ENCODE assay signal across 2 cellular contexts in the genomic region with DNA sequence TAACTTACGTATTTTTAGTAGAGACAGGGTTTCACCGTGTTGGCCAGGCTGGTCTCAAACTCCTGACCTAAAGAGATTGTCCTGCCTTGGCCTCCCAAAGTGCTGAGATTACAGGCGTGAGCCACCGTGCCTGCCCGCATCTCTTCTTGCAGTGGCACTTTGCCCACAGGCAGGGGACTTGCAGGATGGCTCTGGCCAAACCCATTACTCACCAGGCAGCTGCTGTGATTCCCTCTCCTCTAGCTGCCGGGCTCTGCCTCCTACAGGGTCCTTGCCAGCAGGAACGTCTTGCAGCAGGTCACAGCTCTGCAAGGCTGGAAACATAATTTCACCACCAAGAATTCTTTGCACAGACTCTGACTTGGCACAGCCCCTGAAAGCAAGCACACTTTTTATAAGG.
TF ChIP-seq lines count a peak whose summit lies in the region.

No MANE protein-coding gene starts in this region.

TF ChIP-seq in SK-N-SH treated with all-trans-retinoic acid at 6 μM for 48 hours, 23 proteins besides CTCF, POLR2A, EP300 and RAD21 (continued from another document):
- TF ChIP-seq ZNF8 (CRISPR knock-in tag; IDR thresholded peaks at IDR 0.05) (no peak), GLIS3 (CRISPR knock-in tag; IDR thresholded peaks at IDR 0.05) (no peak), ZC3H10 (CRISPR knock-in tag; IDR thresholded peaks at IDR 0.05) (no peak), ARNTL (CRISPR knock-in tag; IDR thresholded peaks at IDR 0.05; ENCODE audit: borderline replicate concordance, low read depth) (no peak), ISL1 (CRISPR knock-in tag; IDR thresholded peaks at IDR 0.05) (no peak), ZFP3 (CRISPR knock-in tag; IDR thresholded peaks at IDR 0.05) (no peak), SNAI2 (CRISPR knock-in tag; IDR thresholded peaks at IDR 0.05) (no peak), TOX (CRISPR knock-in tag; IDR thresholded peaks at IDR 0.05; ENCODE audit: borderline replicate concordance) (no peak), ZNF70 (CRISPR knock-in tag; IDR thresholded peaks at IDR 0.05) (no peak), ESRRG (CRISPR knock-in tag; IDR thresholded peaks at IDR 0.05) (no peak), ZNF565 (CRISPR knock-in tag; conservative IDR thresholded peaks at IDR 0.05; ENCODE audit: low read depth) (no peak), PPARA (CRISPR knock-in tag; IDR thresholded peaks at IDR 0.05; ENCODE audit: borderline replicate concordance) (no peak)
- TF ChIP-seq, protein P1, sequence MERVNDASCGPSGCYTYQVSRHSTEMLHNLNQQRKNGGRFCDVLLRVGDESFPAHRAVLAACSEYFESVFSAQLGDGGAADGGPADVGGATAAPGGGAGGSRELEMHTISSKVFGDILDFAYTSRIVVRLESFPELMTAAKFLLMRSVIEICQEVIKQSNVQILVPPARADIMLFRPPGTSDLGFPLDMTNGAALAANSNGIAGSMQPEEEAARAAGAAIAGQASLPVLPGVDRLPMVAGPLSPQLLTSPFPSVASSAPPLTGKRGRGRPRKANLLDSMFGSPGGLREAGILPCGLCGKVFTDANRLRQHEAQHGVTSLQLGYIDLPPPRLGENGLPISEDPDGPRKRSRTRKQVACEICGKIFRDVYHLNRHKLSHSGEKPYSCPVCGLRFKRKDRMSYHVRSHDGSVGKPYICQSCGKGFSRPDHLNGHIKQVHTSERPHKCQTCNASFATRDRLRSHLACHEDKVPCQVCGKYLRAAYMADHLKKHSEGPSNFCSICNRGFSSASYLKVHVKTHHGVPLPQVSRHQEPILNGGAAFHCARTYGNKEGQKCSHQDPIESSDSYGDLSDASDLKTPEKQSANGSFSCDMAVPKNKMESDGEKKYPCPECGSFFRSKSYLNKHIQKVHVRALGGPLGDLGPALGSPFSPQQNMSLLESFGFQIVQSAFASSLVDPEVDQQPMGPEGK (CRISPR knock-in tag; IDR thresholded peaks at IDR 0.05; ENCODE audit: borderline replicate concordance), result no peak
- TF ChIP-seq, protein P2, sequence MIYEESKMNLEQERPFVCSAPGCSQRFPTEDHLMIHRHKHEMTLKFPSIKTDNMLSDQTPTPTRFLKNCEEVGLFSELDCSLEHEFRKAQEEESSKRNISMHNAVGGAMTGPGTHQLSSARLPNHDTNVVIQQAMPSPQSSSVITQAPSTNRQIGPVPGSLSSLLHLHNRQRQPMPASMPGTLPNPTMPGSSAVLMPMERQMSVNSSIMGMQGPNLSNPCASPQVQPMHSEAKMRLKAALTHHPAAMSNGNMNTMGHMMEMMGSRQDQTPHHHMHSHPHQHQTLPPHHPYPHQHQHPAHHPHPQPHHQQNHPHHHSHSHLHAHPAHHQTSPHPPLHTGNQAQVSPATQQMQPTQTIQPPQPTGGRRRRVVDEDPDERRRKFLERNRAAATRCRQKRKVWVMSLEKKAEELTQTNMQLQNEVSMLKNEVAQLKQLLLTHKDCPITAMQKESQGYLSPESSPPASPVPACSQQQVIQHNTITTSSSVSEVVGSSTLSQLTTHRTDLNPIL (CRISPR knock-in tag; IDR thresholded peaks at IDR 0.05; ENCODE audit: low read depth), result no peak
- TF ChIP-seq, protein P3, sequence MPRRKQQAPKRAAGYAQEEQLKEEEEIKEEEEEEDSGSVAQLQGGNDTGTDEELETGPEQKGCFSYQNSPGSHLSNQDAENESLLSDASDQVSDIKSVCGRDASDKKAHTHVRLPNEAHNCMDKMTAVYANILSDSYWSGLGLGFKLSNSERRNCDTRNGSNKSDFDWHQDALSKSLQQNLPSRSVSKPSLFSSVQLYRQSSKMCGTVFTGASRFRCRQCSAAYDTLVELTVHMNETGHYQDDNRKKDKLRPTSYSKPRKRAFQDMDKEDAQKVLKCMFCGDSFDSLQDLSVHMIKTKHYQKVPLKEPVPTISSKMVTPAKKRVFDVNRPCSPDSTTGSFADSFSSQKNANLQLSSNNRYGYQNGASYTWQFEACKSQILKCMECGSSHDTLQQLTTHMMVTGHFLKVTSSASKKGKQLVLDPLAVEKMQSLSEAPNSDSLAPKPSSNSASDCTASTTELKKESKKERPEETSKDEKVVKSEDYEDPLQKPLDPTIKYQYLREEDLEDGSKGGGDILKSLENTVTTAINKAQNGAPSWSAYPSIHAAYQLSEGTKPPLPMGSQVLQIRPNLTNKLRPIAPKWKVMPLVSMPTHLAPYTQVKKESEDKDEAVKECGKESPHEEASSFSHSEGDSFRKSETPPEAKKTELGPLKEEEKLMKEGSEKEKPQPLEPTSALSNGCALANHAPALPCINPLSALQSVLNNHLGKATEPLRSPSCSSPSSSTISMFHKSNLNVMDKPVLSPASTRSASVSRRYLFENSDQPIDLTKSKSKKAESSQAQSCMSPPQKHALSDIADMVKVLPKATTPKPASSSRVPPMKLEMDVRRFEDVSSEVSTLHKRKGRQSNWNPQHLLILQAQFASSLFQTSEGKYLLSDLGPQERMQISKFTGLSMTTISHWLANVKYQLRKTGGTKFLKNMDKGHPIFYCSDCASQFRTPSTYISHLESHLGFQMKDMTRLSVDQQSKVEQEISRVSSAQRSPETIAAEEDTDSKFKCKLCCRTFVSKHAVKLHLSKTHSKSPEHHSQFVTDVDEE (CRISPR knock-in tag; IDR thresholded peaks at IDR 0.05), result no peak
- TF ChIP-seq, protein P4, sequence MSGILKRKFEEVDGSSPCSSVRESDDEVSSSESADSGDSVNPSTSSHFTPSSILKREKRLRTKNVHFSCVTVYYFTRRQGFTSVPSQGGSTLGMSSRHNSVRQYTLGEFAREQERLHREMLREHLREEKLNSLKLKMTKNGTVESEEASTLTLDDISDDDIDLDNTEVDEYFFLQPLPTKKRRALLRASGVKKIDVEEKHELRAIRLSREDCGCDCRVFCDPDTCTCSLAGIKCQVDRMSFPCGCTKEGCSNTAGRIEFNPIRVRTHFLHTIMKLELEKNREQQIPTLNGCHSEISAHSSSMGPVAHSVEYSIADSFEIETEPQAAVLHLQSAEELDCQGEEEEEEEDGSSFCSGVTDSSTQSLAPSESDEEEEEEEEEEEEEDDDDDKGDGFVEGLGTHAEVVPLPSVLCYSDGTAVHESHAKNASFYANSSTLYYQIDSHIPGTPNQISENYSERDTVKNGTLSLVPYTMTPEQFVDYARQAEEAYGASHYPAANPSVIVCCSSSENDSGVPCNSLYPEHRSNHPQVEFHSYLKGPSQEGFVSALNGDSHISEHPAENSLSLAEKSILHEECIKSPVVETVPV (CRISPR knock-in tag; IDR thresholded peaks at IDR 0.05), result no peak

TF ChIP-seq in SK-N-SH, 30 proteins besides CTCF, POLR2A, EP300 and RAD21 (continued from another document):
- TF ChIP-seq, protein P5, sequence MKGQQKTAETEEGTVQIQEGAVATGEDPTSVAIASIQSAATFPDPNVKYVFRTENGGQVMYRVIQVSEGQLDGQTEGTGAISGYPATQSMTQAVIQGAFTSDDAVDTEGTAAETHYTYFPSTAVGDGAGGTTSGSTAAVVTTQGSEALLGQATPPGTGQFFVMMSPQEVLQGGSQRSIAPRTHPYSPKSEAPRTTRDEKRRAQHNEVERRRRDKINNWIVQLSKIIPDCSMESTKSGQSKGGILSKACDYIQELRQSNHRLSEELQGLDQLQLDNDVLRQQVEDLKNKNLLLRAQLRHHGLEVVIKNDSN (IDR thresholded peaks at IDR 0.05; ENCODE audit: borderline replicate concordance, low read depth), result no peak
- TF ChIP-seq SIN3A (IDR thresholded peaks at IDR 0.05; ENCODE audit: borderline replicate concordance, low read depth, low read length), result no peak
- TF ChIP-seq, protein P6, sequence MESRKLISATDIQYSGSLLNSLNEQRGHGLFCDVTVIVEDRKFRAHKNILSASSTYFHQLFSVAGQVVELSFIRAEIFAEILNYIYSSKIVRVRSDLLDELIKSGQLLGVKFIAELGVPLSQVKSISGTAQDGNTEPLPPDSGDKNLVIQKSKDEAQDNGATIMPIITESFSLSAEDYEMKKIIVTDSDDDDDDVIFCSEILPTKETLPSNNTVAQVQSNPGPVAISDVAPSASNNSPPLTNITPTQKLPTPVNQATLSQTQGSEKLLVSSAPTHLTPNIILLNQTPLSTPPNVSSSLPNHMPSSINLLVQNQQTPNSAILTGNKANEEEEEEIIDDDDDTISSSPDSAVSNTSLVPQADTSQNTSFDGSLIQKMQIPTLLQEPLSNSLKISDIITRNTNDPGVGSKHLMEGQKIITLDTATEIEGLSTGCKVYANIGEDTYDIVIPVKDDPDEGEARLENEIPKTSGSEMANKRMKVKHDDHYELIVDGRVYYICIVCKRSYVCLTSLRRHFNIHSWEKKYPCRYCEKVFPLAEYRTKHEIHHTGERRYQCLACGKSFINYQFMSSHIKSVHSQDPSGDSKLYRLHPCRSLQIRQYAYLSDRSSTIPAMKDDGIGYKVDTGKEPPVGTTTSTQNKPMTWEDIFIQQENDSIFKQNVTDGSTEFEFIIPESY (IDR thresholded peaks at IDR 0.05; ENCODE audit: borderline replicate concordance, low read depth), result no peak
- no peak for TF ChIP-seq SMC3 (IDR thresholded peaks at IDR 0.05; ENCODE audit: low read depth, low read length)
